Comparison of ENCODE assay signal across 19 cellular contexts in the genomic region with DNA sequence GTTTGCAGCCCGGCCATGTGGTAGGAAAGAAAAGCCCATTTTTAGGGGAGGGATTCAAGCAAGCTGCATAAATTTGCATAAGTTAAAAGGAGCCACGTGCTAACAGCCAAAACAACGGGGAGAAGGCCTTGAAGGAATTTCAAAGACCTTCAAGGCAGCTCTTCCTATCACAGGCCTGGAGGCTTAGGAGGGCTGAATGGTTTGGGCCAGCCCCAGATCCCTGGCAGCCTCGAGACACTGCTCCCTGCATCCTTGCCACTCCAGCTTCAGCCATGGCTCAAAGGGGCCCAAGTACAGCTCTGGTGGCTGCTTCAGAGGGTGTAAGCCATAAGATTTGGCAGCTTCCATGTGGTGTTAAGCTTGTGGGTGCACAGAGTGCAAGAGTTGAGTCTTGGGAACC. TPM values are rescaled to one million over a fixed set of nuclear protein-coding genes. Genes with fewer than 3 reads are reported as not detected.
A peak's percentile ranks its signal among the peaks of the same experiment; 100 is the strongest.
DNase-seq lines count a peak whose midpoint lies in the region; ATAC-seq, FAIRE-seq and TF ChIP-seq lines count a peak whose summit lies in the region.
"Had no signal": no experiment of that assay in that cellular context is flagged by ENCODE, and none has a peak within 500 bp of the region (broad histone marks: within the 10 kb centered on the region; RNA-seq: fewer than 3 reads in every experiment).

No MANE protein-coding gene starts in this region.

- intact Hi-C loops in HCT116 (cut with micrococcal nuclease): no loop called here
- intact Hi-C loops in K562 (cut with micrococcal nuclease): no loop called here
- intact Hi-C loops in kidney (cut with DNase I): no loop called here

- BruUV-seq in HCT116 (replicated peaks; lab: Mats Ljungman, UMichigan): no TSS peak
- BruUV-seq in K562 (replicated peaks; lab: Mats Ljungman, UMichigan): no TSS peak

- no peak overlapping the region for H2AFZ ChIP-seq in HCT116 (ENCODE audit: low read depth, low read length, poor library complexity, severe bottlenecking)
- H2AFZ ChIP-seq in K562 (ENCODE audit: low read depth, low read length): no peak overlapping the region

- in situ Hi-C loops in K562 (cut with MboI): no loop called here

- TF ChIP-seq POLR2A in HCT116 (IDR thresholded peaks at IDR 0.05; ENCODE audit: borderline replicate concordance, extremely low read depth, insufficient read depth, insufficient read length): no peak
- no peak for TF ChIP-seq POLR2A in K562 (conservative IDR thresholded peaks at IDR 0.05)

- RAD21 ChIA-PET in HCT116 (lab: Charles Lee; ENCODE audit: low non-redundant PET in 1 of 2, low total read pairs in 2 of 2, uncharacterized antibody in 2 of 2, unreplicated experiment in 2 of 2): no interaction called here

- H3K79me2 ChIP-seq in HCT116 (ENCODE audit: insufficient read depth, low read length) (no peaks in the 10 kb centered on the region), K562 (ENCODE audit: control insufficient read depth, insufficient read depth, low read length) (no peaks in the 10 kb centered on the region)

- H3K27ac Mint-ChIP-seq in activated T-cell treated with anti-CD3 and anti-CD28 coated beads, Interleukin-2, amount 50 U/mL, for 24 hours: no peak overlapping the region
- H3K27ac Mint-ChIP-seq in stimulated activated effector memory CD8-positive, alpha-beta T cell treated with anti-CD3 and anti-CD28 coated beads, Interleukin-12 subunit alpha, Interleukin-12 subunit beta, amount 100 ng/mL, for 72 hours: no peak overlapping the region
- H3K27ac Mint-ChIP-seq: CD4-positive, alpha-beta memory T cell; H9 had no signal

- CTCF ChIA-PET in HCT116 (lab: Charles Lee) (no interaction called here), K562 (lab: Yijun Ruan, JAX; ENCODE audit: low intra/inter-chr PET ratio) (no interaction called here)

- no peaks in the 10 kb centered on the region for H3K9me1 ChIP-seq in K562 (ENCODE audit: control insufficient read depth, insufficient read depth, low read length)

- no peak for FAIRE-seq in K562 (lab: Jason Lieb, UNC)
- no peak for FAIRE-seq in kidney (lab: Jason Lieb, UNC)
- FAIRE-seq: A204.1, GM12892, GM18507, H1 had no signal

- H3K9me3 Mint-ChIP-seq in activated T-cell treated with anti-CD3 and anti-CD28 coated beads, Interleukin-2, amount 50 U/mL, for 24 hours: peaks cover 20% of the 10 kb centered on the region
- H3K9me3 Mint-ChIP-seq in stimulated activated effector memory CD8-positive, alpha-beta T cell treated with anti-CD3 and anti-CD28 coated beads, Interleukin-12 subunit alpha, Interleukin-12 subunit beta, amount 100 ng/mL, for 72 hours: peaks cover 13% of the 10 kb centered on the region

- H3K36me3 ChIP-seq in HCT116 (ENCODE audit: control insufficient read depth in 1 of 2, insufficient read depth in 2 of 2, low read length in 2 of 2): no peaks in the 10 kb centered on the region
- no peaks in the 10 kb centered on the region for H3K36me3 ChIP-seq in K562 (ENCODE audit: control insufficient read depth, insufficient read depth, low read length)
- H3K36me3 ChIP-seq in kidney (ENCODE audit: control insufficient read depth in 1 of 2, insufficient read depth in 2 of 2, low read length in 2 of 2): no peaks in the 10 kb centered on the region

- H4K20me1 ChIP-seq in HCT116 (ENCODE audit: insufficient read depth): no peaks in the 10 kb centered on the region
- H4K20me1 ChIP-seq in K562 (replicated peaks; ENCODE audit: control insufficient read depth, insufficient read depth, low read length): no peaks in the 10 kb centered on the region

- H3K9ac ChIP-seq in HCT116 (ENCODE audit: low read length) (no peak overlapping the region), K562 (ENCODE audit: insufficient read depth in 1 of 2, low read depth in 2 of 2, low read length in 2 of 2) (no peak overlapping the region), kidney (ENCODE audit: low read length in 2 of 2) (no peak overlapping the region)

- H3K27me3 ChIP-seq in HCT116 (ENCODE audit: insufficient read depth, low read length): no peaks in the 10 kb centered on the region
- no peaks in the 10 kb centered on the region for H3K27me3 ChIP-seq in K562 (ENCODE audit: control insufficient read depth in 2 of 2, insufficient read depth in 2 of 2, low read length in 2 of 2)

- WGBS in K562 (ENCODE audit: insufficient coverage, low coverage, missing lambda C conversion rate): 12% methylated on average over 4 of the region's 4 CpGs

- ATAC-seq in HCT116: no peak
- ATAC-seq in K562: no peak
- ATAC-seq in stimulated activated effector memory CD8-positive, alpha-beta T cell treated with anti-CD3 and anti-CD28 coated beads, Interleukin-12 subunit alpha, Interleukin-12 subunit beta, amount 100 ng/mL, for 72 hours: no peak

- TF ChIP-seq CTCF in HCT116 (IDR thresholded peaks at IDR 0.05 in 2 of 3, conservative IDR thresholded peaks at IDR 0.05 in 1 of 3; ENCODE audit: borderline replicate concordance in 1 of 3, insufficient read depth in 1 of 3, low read depth in 2 of 3, low read length in 2 of 3) (no peak), K562 (IDR thresholded peaks at IDR 0.05 in 2 of 3, conservative IDR thresholded peaks at IDR 0.05 in 1 of 3; ENCODE audit: insufficient read depth in 2 of 3, low read depth in 1 of 3, low read length in 3 of 3) (no peak), kidney (IDR thresholded peaks at IDR 0.05; ENCODE audit: borderline replicate concordance, extremely low read depth, insufficient read depth) (no peak)

- H3K9me2 ChIP-seq in HCT116 (ENCODE audit: insufficient read depth): no peaks in the 10 kb centered on the region

- H3K36me3 Mint-ChIP-seq in activated T-cell treated with anti-CD3 and anti-CD28 coated beads, Interleukin-2, amount 50 U/mL, for 24 hours (ENCODE audit: low read depth): no peaks in the 10 kb centered on the region
- no peaks in the 10 kb centered on the region for H3K36me3 Mint-ChIP-seq in stimulated activated effector memory CD8-positive, alpha-beta T cell treated with anti-CD3 and anti-CD28 coated beads, Interleukin-12 subunit alpha, Interleukin-12 subunit beta, amount 100 ng/mL, for 72 hours

- TF ChIP-seq EP300 in K562 (IDR thresholded peaks at IDR 0.05; ENCODE audit: low read length): no peak

- H3K4me3 ChIP-seq in HCT116 (replicated peaks in 1 of 2; ENCODE audit: low read depth in 1 of 2, low read length in 2 of 2): no peak overlapping the region
- H3K4me3 ChIP-seq in K562: no peak overlapping the region
- no peak overlapping the region for H3K4me3 ChIP-seq in kidney (ENCODE audit: low read length in 2 of 2)

- H3K4me2 ChIP-seq in HCT116 (ENCODE audit: low read length) (no peak overlapping the region), K562 (ENCODE audit: insufficient read depth, low read length) (no peak overlapping the region)

- POLR2A ChIA-PET in HCT116 (lab: Charles Lee): no interaction called here
- POLR2A ChIA-PET in K562 (lab: Yijun Ruan, JAX): interaction anchor here (0.5 kb wide), 1 partner anchor 14 kb away, joined by 3 read pairs; no protein-coding TSS in a partner anchor

- no peak overlapping the region for H3K4me3 Mint-ChIP-seq in activated T-cell treated with anti-CD3 and anti-CD28 coated beads, Interleukin-2, amount 50 U/mL, for 24 hours
- no peak overlapping the region for H3K4me3 Mint-ChIP-seq in stimulated activated effector memory CD8-positive, alpha-beta T cell treated with anti-CD3 and anti-CD28 coated beads, Interleukin-12 subunit alpha, Interleukin-12 subunit beta, amount 100 ng/mL, for 72 hours
- H3K4me3 Mint-ChIP-seq: CD14-positive monocyte, H9 had no signal

- H3K4me1 Mint-ChIP-seq in activated T-cell treated with anti-CD3 and anti-CD28 coated beads, Interleukin-2, amount 50 U/mL, for 24 hours (ENCODE audit: low read depth): peaks cover 14% of the 10 kb centered on the region
- peaks cover 22% of the 10 kb centered on the region for H3K4me1 Mint-ChIP-seq in stimulated activated effector memory CD8-positive, alpha-beta T cell treated with anti-CD3 and anti-CD28 coated beads, Interleukin-12 subunit alpha, Interleukin-12 subunit beta, amount 100 ng/mL, for 72 hours

- TF ChIP-seq RAD21 in HCT116 (IDR thresholded peaks at IDR 0.05; ENCODE audit: low read depth): no peak
- TF ChIP-seq RAD21 in K562 (CRISPR knock-in tag; conservative IDR thresholded peaks at IDR 0.05 in 1 of 2, IDR thresholded peaks at IDR 0.05 in 1 of 2): no peak

- H3K4me1 ChIP-seq in HCT116 (ENCODE audit: control insufficient read depth in 1 of 2, insufficient read depth in 2 of 2, low read length in 2 of 2) (peaks cover 0 to 16% of the 10 kb centered on the region in 2 experiments; a peak in 2 of 4 replicates), K562 (replicated peaks in 1 of 2; ENCODE audit: control insufficient read depth in 2 of 2, insufficient read depth in 2 of 2, low read length in 2 of 2) (peaks cover 6 to 15% of the 10 kb centered on the region in 2 experiments; a peak in 4 of 5 replicates), kidney (ENCODE audit: control insufficient read depth in 1 of 2, insufficient read depth in 1 of 2, low read depth in 1 of 2, low read length in 2 of 2) (peaks cover 0 to 4% of the 10 kb centered on the region in 2 donors)

- H3K27me3 Mint-ChIP-seq in activated T-cell treated with anti-CD3 and anti-CD28 coated beads, Interleukin-2, amount 50 U/mL, for 24 hours: no peaks in the 10 kb centered on the region

- H3K9me3 ChIP-seq in HCT116 (ENCODE audit: control insufficient read depth in 1 of 2, insufficient read depth in 1 of 2, low read depth in 1 of 2, low read length in 2 of 2) (peaks cover 11 to 28% of the 10 kb centered on the region in 2 experiments; a peak in 2 of 4 replicates), K562 (replicated peaks; ENCODE audit: control insufficient read depth, insufficient read depth, low read depth, low read length) (peaks cover 9% of the 10 kb centered on the region), kidney (ENCODE audit: control insufficient read depth in 1 of 2, low read length in 2 of 2) (peaks cover 5 to 14% of the 10 kb centered on the region in 2 donors)

- no peak overlapping the region for H3K27ac ChIP-seq in HCT116 (ENCODE audit: low read depth, low read length)
- no peak overlapping the region for H3K27ac ChIP-seq in K562 (ENCODE audit: extremely low read depth, low read depth, low read length)
- peak overlapping the region; percentile 32 to 53 for H3K27ac ChIP-seq in kidney (ENCODE audit: low read depth in 2 of 2, low read length in 2 of 2)

- DNase-seq in HCT116 (ENCODE audit: low read depth, low spot score) (no peak), K562 (ENCODE audit: extremely low read depth in 1 of 4, low spot score in 3 of 4) (no peak), kidney (no peak), activated T-cell treated with anti-CD3 and anti-CD28 coated beads for 4 hours (no peak)
- DNase-seq in activated T-cell treated with anti-CD3 and anti-CD28 coated beads, Interleukin-2, amount 50 U/mL, for 24 hours: no peak
- no peak for DNase-seq in stimulated activated effector memory CD8-positive, alpha-beta T cell treated with anti-CD3 and anti-CD28 coated beads, Interleukin-12 subunit alpha, Interleukin-12 subunit beta, amount 100 ng/mL, for 72 hours (ENCODE audit: low spot score in 2 of 2)
- DNase-seq: CD4-positive, alpha-beta memory T cell; DMS153; DMS79; GDM1; H9 had no signal

RNA-seq across cellular contexts. Expression of gene PRDM7, which starts 22.6 kb away (rescaled TPM):
- total RNA-seq in HCT116 (2021; ENCODE audit: unreplicated experiment) (0.07 TPM), K562 (2014; rRNA removed) (not detected in 2 replicates), K562 (2014; rRNA removed; fragmentation: Illumina TruSeq; extraction: Trizol) (not detected in 2 replicates), K562 (2015; rRNA removed; fragmentation: Illumina TruSeq; extraction: Trizol) (not detected in 2 replicates), K562 (2021) (not detected in 2 replicates), kidney (not detected)
- polyA plus RNA-seq in HCT116 (2012): 0.05 and 0.10 TPM in 2 replicates
- total RNA-seq in K562 (2011; cell fraction: chromatin; rRNA removed; ENCODE audit: low replicate concordance): not detected in 2 replicates
- not detected in 2 replicates for total RNA-seq in K562 (2011; cell fraction: nucleolus; rRNA removed)
- not detected in 2 replicates for total RNA-seq in K562 (2011; cell fraction: nucleoplasm; rRNA removed)
- polyA plus RNA-seq in K562 (2011; rRNA removed) (not detected in 2 replicates), K562 (2014; fragmentation: Illumina TruSeq; extraction: Trizol) (not detected in 2 replicates), K562 (2014; fragmentation: Nextera tagmentation; extraction: Ambion mirVana) (not detected), K562 (2014; rRNA removed) (not detected in 2 replicates), kidney (ENCODE audit: insufficient read depth, low read depth, low replicate concordance) (not detected)
- not detected in 2 replicates for polyA plus RNA-seq in K562 (2011; cell fraction: cytosol; rRNA removed)
- 0.08 TPM in 1 of 2 replicates, not detected in the other for polyA plus RNA-seq in K562 (2011; cell fraction: nucleus; rRNA removed)
- polyA plus RNA-seq in K562 (2012): 0.06 and 0.07 TPM in 2 replicates
- not detected in 2 replicates for polyA minus RNA-seq in K562 (2011; rRNA and poly(A)+ RNA removed)
- not detected in 2 replicates for polyA minus RNA-seq in K562 (2011; cell fraction: cytosol; rRNA and poly(A)+ RNA removed)
- polyA minus RNA-seq in K562 (2011; cell fraction: nucleus; rRNA and poly(A)+ RNA removed): not detected in 2 replicates
- total RNA-seq: CD4-positive, alpha-beta memory T cell; Daoy; H1; H9; HT-29 had no signal
- polyA plus RNA-seq: BJ; CD14-positive monocyte; CD4-positive, alpha-beta memory T cell had no signal

RNA-seq across cellular contexts. Expression of gene DBNDD1, which starts 35.3 kb away (rescaled TPM):
- total RNA-seq in HCT116 (2021; ENCODE audit: unreplicated experiment): 60.2 TPM
- polyA plus RNA-seq in HCT116 (2012): 51.1 and 61.3 TPM in 2 replicates
- total RNA-seq in K562 (2011; cell fraction: chromatin; rRNA removed; ENCODE audit: low replicate concordance): 2.7 and 9.4 TPM in 2 replicates
- total RNA-seq in K562 (2011; cell fraction: nucleolus; rRNA removed): 4.5 and 5.7 TPM in 2 replicates
- 4.5 and 5.2 TPM in 2 replicates for total RNA-seq in K562 (2011; cell fraction: nucleoplasm; rRNA removed)
- 5.8 and 8.3 TPM in 2 replicates for total RNA-seq in K562 (2014; rRNA removed)
- total RNA-seq in K562 (2014; rRNA removed; fragmentation: Illumina TruSeq; extraction: Trizol): 2.8 and 3.2 TPM in 2 replicates
- total RNA-seq in K562 (2015; rRNA removed; fragmentation: Illumina TruSeq; extraction: Trizol): 4.2 and 4.3 TPM in 2 replicates
- 12.9 and 13.0 TPM in 2 replicates for total RNA-seq in K562 (2021)
- polyA plus RNA-seq in K562 (2011; rRNA removed): 6.9 and 8.5 TPM in 2 replicates
- polyA plus RNA-seq in K562 (2011; cell fraction: cytosol; rRNA removed): 14.1 and 24.5 TPM in 2 replicates
- polyA plus RNA-seq in K562 (2011; cell fraction: nucleus; rRNA removed): 6.8 and 9.1 TPM in 2 replicates
- polyA plus RNA-seq in K562 (2012): 8.0 and 13.9 TPM in 2 replicates
- 10.9 and 12.9 TPM in 2 replicates for polyA plus RNA-seq in K562 (2014; fragmentation: Illumina TruSeq; extraction: Trizol)
- polyA plus RNA-seq in K562 (2014; fragmentation: Nextera tagmentation; extraction: Ambion mirVana): under 1 TPM; 0.55 to 0.90 TPM
- 9.5 and 10.8 TPM in 2 replicates for polyA plus RNA-seq in K562 (2014; rRNA removed)
- 2.0 and 3.9 TPM in 2 replicates for polyA minus RNA-seq in K562 (2011; rRNA and poly(A)+ RNA removed)
- polyA minus RNA-seq in K562 (2011; cell fraction: cytosol; rRNA and poly(A)+ RNA removed): 7.9 and 11.8 TPM in 2 replicates
- 1.6 and 3.0 TPM in 2 replicates for polyA minus RNA-seq in K562 (2011; cell fraction: nucleus; rRNA and poly(A)+ RNA removed)
- total RNA-seq in kidney: 16.3 TPM
- polyA plus RNA-seq in kidney (ENCODE audit: insufficient read depth, low read depth, low replicate concordance): 15.1 TPM
- polyA plus RNA-seq: CD14-positive monocyte had no signal

Comparison
In these comparisons a context has a peak if more than half of its experiments do, and no peak if none do; other contexts are left out.
1. H3K27ac ChIP-seq: peak in kidney (2 of 2); none in HCT116 (single experiment) and K562 (single experiment).